ENCODE assay signal across 1 cellular context in the genomic region with DNA sequence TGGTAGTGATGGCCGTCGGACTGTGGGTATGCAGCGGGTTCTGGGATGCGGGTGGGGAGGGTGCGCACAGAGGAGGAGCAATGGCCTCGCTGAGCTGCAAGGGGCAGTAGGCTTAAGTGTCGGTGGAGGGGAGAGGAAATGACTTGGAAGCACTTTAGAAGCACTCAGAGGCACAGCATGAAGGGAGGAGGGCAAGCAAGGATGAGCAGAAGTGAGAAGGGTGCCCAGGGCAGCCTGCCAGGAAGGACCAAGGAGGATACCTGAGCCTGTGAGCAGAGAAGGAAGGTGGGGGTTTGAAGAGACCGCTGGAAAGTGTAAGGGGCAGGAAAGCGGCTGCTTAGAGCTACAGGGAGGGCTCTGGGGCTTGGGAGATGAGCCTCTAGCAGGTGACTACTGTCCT.
TF ChIP-seq lines count a peak whose summit lies in the region.

No MANE protein-coding gene starts in this region.

TF ChIP-seq in HepG2, 621 proteins besides CTCF, POLR2A, EP300 and RAD21 (continued from another document):
- TF ChIP-seq, protein P1, sequence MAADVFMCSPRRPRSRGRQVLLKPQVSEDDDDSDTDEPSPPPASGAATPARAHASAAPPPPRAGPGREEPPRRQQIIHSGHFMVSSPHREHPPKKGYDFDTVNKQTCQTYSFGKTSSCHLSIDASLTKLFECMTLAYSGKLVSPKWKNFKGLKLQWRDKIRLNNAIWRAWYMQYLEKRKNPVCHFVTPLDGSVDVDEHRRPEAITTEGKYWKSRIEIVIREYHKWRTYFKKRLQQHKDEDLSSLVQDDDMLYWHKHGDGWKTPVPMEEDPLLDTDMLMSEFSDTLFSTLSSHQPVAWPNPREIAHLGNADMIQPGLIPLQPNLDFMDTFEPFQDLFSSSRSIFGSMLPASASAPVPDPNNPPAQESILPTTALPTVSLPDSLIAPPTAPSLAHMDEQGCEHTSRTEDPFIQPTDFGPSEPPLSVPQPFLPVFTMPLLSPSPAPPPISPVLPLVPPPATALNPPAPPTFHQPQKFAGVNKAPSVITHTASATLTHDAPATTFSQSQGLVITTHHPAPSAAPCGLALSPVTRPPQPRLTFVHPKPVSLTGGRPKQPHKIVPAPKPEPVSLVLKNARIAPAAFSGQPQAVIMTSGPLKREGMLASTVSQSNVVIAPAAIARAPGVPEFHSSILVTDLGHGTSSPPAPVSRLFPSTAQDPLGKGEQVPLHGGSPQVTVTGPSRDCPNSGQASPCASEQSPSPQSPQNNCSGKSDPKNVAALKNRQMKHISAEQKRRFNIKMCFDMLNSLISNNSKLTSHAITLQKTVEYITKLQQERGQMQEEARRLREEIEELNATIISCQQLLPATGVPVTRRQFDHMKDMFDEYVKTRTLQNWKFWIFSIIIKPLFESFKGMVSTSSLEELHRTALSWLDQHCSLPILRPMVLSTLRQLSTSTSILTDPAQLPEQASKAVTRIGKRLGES (CRISPR knock-in tag; IDR thresholded peaks at IDR 0.05; ENCODE audit: borderline replicate concordance) = no peak
- TF ChIP-seq MXI1 (IDR thresholded peaks at IDR 0.05; ENCODE audit: borderline replicate concordance, low read depth, low read length) (no peak), ZNF619 (CRISPR knock-in tag; IDR thresholded peaks at IDR 0.05) (no peak), SIN3B (IDR thresholded peaks at IDR 0.05; ENCODE audit: low read length) (no peak)
- TF ChIP-seq, protein P2, sequence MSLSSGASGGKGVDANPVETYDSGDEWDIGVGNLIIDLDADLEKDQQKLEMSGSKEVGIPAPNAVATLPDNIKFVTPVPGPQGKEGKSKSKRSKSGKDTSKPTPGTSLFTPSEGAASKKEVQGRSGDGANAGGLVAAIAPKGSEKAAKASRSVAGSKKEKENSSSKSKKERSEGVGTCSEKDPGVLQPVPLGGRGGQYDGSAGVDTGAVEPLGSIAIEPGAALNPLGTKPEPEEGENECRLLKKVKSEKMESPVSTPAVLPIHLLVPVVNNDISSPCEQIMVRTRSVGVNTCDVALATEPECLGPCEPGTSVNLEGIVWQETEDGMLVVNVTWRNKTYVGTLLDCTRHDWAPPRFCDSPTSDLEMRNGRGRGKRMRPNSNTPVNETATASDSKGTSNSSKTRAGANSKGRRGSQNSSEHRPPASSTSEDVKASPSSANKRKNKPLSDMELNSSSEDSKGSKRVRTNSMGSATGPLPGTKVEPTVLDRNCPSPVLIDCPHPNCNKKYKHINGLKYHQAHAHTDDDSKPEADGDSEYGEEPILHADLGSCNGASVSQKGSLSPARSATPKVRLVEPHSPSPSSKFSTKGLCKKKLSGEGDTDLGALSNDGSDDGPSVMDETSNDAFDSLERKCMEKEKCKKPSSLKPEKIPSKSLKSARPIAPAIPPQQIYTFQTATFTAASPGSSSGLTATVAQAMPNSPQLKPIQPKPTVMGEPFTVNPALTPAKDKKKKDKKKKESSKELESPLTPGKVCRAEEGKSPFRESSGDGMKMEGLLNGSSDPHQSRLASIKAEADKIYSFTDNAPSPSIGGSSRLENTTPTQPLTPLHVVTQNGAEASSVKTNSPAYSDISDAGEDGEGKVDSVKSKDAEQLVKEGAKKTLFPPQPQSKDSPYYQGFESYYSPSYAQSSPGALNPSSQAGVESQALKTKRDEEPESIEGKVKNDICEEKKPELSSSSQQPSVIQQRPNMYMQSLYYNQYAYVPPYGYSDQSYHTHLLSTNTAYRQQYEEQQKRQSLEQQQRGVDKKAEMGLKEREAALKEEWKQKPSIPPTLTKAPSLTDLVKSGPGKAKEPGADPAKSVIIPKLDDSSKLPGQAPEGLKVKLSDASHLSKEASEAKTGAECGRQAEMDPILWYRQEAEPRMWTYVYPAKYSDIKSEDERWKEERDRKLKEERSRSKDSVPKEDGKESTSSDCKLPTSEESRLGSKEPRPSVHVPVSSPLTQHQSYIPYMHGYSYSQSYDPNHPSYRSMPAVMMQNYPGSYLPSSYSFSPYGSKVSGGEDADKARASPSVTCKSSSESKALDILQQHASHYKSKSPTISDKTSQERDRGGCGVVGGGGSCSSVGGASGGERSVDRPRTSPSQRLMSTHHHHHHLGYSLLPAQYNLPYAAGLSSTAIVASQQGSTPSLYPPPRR (CRISPR knock-in tag; IDR thresholded peaks at IDR 0.05; ENCODE audit: borderline replicate concordance) = no peak
- TF ChIP-seq, protein P3, sequence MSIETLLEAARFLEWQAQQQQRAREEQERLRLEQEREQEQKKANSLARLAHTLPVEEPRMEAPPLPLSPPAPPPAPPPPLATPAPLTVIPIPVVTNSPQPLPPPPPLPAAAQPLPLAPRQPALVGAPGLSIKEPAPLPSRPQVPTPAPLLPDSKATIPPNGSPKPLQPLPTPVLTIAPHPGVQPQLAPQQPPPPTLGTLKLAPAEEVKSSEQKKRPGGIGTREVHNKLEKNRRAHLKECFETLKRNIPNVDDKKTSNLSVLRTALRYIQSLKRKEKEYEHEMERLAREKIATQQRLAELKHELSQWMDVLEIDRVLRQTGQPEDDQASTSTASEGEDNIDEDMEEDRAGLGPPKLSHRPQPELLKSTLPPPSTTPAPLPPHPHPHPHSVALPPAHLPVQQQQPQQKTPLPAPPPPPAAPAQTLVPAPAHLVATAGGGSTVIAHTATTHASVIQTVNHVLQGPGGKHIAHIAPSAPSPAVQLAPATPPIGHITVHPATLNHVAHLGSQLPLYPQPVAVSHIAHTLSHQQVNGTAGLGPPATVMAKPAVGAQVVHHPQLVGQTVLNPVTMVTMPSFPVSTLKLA (IDR thresholded peaks at IDR 0.05) = no peak
